In the genomic region with DNA sequence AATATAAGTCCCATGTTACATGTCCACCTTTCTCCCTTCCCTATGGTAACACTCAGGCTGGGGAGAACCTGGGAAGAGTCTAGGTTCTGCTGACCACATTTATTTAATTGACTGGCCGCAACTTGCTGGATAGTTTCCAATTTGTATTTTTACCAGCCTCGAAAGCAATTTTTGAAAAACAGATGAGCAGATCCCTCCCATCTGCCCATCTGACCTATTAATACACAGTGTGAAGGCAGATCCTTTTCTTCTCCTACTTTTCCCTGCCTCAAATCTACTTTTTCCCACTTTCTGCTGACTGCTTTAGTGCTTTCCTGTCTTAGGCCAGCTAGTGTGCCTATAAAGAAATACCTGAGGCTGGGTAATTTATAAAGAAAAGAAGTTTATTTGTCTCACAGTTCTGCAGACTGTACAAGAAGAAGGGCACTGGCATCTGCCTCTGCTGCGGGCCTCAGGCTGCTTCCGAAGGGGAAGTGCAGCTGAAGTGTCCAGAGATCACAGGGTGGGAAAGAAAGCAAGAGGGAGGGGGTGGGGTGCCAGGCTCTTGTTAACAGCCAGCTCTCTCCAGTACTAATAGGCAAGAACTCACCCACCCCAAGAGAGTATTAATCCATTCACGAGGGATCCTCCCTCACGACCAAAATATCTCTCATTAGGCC, we compare ENCODE assay signal across 25 cellular contexts.
DNase-seq lines count a peak whose midpoint lies in the region; TF ChIP-seq lines count a peak whose summit lies in the region.
"Had no signal": no experiment of that assay in that cellular context is flagged by ENCODE, and none has a peak within 500 bp of the region (broad histone marks: within the 10 kb centered on the region; RNA-seq: fewer than 3 reads in every experiment).

No MANE protein-coding gene starts in this region.

- H3K36me3 ChIP-seq in smooth muscle cell (ENCODE audit: low read depth), result no peaks in the 10 kb centered on the region
- H3K36me3 ChIP-seq: ascending aorta; BLaER1 treated with 17β-estradiol and CSF1 and Interleukin-3, amounts not matched to agents 10 nM and 100 nM; colonic mucosa; pancreas; sigmoid colon; tibial nerve had no signal

- TF ChIP-seq CTCF in chondrocyte (IDR thresholded peaks at IDR 0.05) (no peak), smooth muscle cell (IDR thresholded peaks at IDR 0.05; ENCODE audit: borderline replicate concordance, insufficient read depth, poor library complexity, severe bottlenecking) (no peak)

- H3K9me3 Mint-ChIP-seq in chondrocyte (ENCODE audit: low read depth), result peaks cover 33% of the 10 kb centered on the region

- DNase-seq in GM03348 (ENCODE audit: low spot score) (peak; percentile 13), NCI-H446 treated with DMSO at 0.1 percent for 48 hours (lab: John Stamatoyannopoulos, UW) (peak; percentile 11), chondrocyte (ENCODE audit: low spot score) (no peak), smooth muscle cell (lab: John Stamatoyannopoulos, UW; ENCODE audit: unreplicated experiment) (no peak), NCI-H1105 treated with DMSO at 0.1 percent for 48 hours (lab: John Stamatoyannopoulos, UW) (no peak), NCI-H69 (lab: John Stamatoyannopoulos, UW) (no peak)
- DNase-seq in activated T-cell treated with anti-CD3 and anti-CD28 coated beads, Interleukin-2, amount 50 U/mL, for 1 hour, result no peak
- DNase-seq: activated B cell treated with CpG ODN at 0.5 μM for 24 hours; activated CD8-positive, alpha-beta T cell treated with anti-CD3 and anti-CD28 coated beads, Interleukin-2, amount 10 ng/mL, durations not matched to agents 7 days and 5 days; activated naive CD4-positive, alpha-beta T cell treated with anti-CD3 and anti-CD28 coated beads, Interleukin-2, amount 10 ng/mL, durations not matched to agents 7 days and 5 days; activated T-cell treated with anti-CD3 and anti-CD28 coated beads, Interleukin-2, amount 50 U/mL, for 48 hours; colonic mucosa; hippocampal formation; naive B cell; NCI-H1092; NCI-H2107; NCI-H524 treated with DMSO at 0.1 percent for 48 hours; pancreas; sigmoid colon; stimulated activated naive CD8-positive, alpha-beta T cell treated with anti-CD3 and anti-CD28 coated beads, Interleukin-15, Interleukin-2, amounts not matched to agents 100 U/mL and 50 U/mL, for 24 hours; T-helper 2 cell had no signal

- no peaks in the 10 kb centered on the region for H3K4me1 ChIP-seq in smooth muscle cell (ENCODE audit: low read depth)
- H3K4me1 ChIP-seq: ascending aorta; BLaER1 treated with 17β-estradiol and CSF1 and Interleukin-3, amounts not matched to agents 10 nM and 100 nM; colonic mucosa; pancreas; tibial nerve had no signal

- H3K4me3 ChIP-seq in smooth muscle cell, result no peak overlapping the region
- H3K4me3 ChIP-seq: ascending aorta; BLaER1 treated with 17β-estradiol and CSF1 and Interleukin-3, amounts not matched to agents 10 nM and 100 nM; colonic mucosa; K562; pancreas; sigmoid colon; tibial nerve had no signal

- peak overlapping the region; percentile 65 for H3K27ac Mint-ChIP-seq in chondrocyte (ENCODE audit: unreplicated experiment)
- H3K27ac Mint-ChIP-seq: activated B cell treated with CpG ODN at 0.5 μM for 24 hours; activated CD8-positive, alpha-beta T cell treated with anti-CD3 and anti-CD28 coated beads, Interleukin-2, amount 10 ng/mL, durations not matched to agents 7 days and 5 days; activated naive CD4-positive, alpha-beta T cell treated with anti-CD3 and anti-CD28 coated beads, Interleukin-2, amount 10 ng/mL, durations not matched to agents 7 days and 5 days had no signal

- no peak overlapping the region for H3K4me3 Mint-ChIP-seq in chondrocyte (ENCODE audit: unreplicated experiment)
- H3K4me3 Mint-ChIP-seq: activated B cell treated with CpG ODN at 0.5 μM for 24 hours; activated CD8-positive, alpha-beta T cell treated with anti-CD3 and anti-CD28 coated beads, Interleukin-2, amount 10 ng/mL, durations not matched to agents 7 days and 5 days; activated naive CD4-positive, alpha-beta T cell treated with anti-CD3 and anti-CD28 coated beads, Interleukin-2, amount 10 ng/mL, durations not matched to agents 7 days and 5 days; naive B cell had no signal

- no peaks in the 10 kb centered on the region for H3K79me2 ChIP-seq in smooth muscle cell (ENCODE audit: low read depth)

- H3K9ac ChIP-seq in smooth muscle cell (ENCODE audit: low read depth), result no peak overlapping the region
- H3K9ac ChIP-seq: BLaER1 treated with 17β-estradiol and CSF1 and Interleukin-3, amounts not matched to agents 10 nM and 100 nM had no signal

- H3K27ac ChIP-seq in smooth muscle cell (ENCODE audit: low read depth), result peak overlapping the region; percentile 60
- H3K27ac ChIP-seq: ascending aorta; BLaER1 treated with 17β-estradiol and CSF1 and Interleukin-3, amounts not matched to agents 10 nM and 100 nM; colonic mucosa; pancreas; tibial nerve had no signal

- H3K4me1 Mint-ChIP-seq in chondrocyte (ENCODE audit: low read depth), result peaks cover 59% of the 10 kb centered on the region
- H3K4me1 Mint-ChIP-seq: activated B cell treated with CpG ODN at 0.5 μM for 24 hours; activated naive CD4-positive, alpha-beta T cell treated with anti-CD3 and anti-CD28 coated beads, Interleukin-2, amount 10 ng/mL, durations not matched to agents 7 days and 5 days; naive B cell had no signal

- no peaks in the 10 kb centered on the region for H4K20me1 ChIP-seq in smooth muscle cell (ENCODE audit: low read depth)
- H4K20me1 ChIP-seq: BLaER1 treated with 17β-estradiol and CSF1 and Interleukin-3, amounts not matched to agents 10 nM and 100 nM had no signal

- H3K27me3 ChIP-seq in smooth muscle cell (ENCODE audit: low read depth), result no peaks in the 10 kb centered on the region
- H3K27me3 ChIP-seq: ascending aorta; BLaER1 treated with 17β-estradiol and CSF1 and Interleukin-3, amounts not matched to agents 10 nM and 100 nM; colonic mucosa; pancreas; sigmoid colon; tibial nerve had no signal

- 84% methylated on average over 6 of the region's 6 CpGs for WGBS in smooth muscle cell (ENCODE audit: low lambda C conversion rate)

- peak overlapping the region; percentile 2 for H2AFZ ChIP-seq in smooth muscle cell (ENCODE audit: low read depth)

- H3K27me3 Mint-ChIP-seq in chondrocyte (ENCODE audit: low read depth), result no peaks in the 10 kb centered on the region
- H3K27me3 Mint-ChIP-seq: activated B cell treated with CpG ODN at 0.5 μM for 24 hours; activated naive CD4-positive, alpha-beta T cell treated with anti-CD3 and anti-CD28 coated beads, Interleukin-2, amount 10 ng/mL, durations not matched to agents 7 days and 5 days; naive B cell had no signal

- H3F3A ChIP-seq in smooth muscle cell (ENCODE audit: low read depth), result no peaks in the 10 kb centered on the region

- H3K4me2 ChIP-seq in smooth muscle cell, result no peak overlapping the region
- H3K4me2 ChIP-seq: BLaER1 treated with 17β-estradiol and CSF1 and Interleukin-3, amounts not matched to agents 10 nM and 100 nM had no signal

- peaks cover 4% of the 10 kb centered on the region for H3K9me3 ChIP-seq in smooth muscle cell (replicated peaks; ENCODE audit: low read depth)
- H3K9me3 ChIP-seq: colonic mucosa, pancreas had no signal

- peaks cover 14% of the 10 kb centered on the region for H3K36me3 Mint-ChIP-seq in chondrocyte (ENCODE audit: low read depth)
- H3K36me3 Mint-ChIP-seq: activated naive CD4-positive, alpha-beta T cell treated with anti-CD3 and anti-CD28 coated beads, Interleukin-2, amount 10 ng/mL, durations not matched to agents 7 days and 5 days; naive B cell had no signal

Comparison
In these comparisons a context has a peak if more than half of its experiments do, and no peak if none do; other contexts are left out.
1. DNase-seq: peak in GM03348 (single experiment) and NCI-H446 treated with DMSO at 0.1 percent for 48 hours (single experiment); none in chondrocyte (single experiment), smooth muscle cell (single experiment), NCI-H1105 treated with DMSO at 0.1 percent for 48 hours (single experiment), activated T-cell treated with anti-CD3 and anti-CD28 coated beads, Interleukin-2, amount 50 U/mL, for 1 hour (single experiment) and NCI-H69 (single experiment).